29 cellular contexts compared by ENCODE assay signal in genomic region chr2:176161041-176161785, GRCh38. TPM values are rescaled to one million over a fixed set of nuclear protein-coding genes. Genes with fewer than 3 reads are reported as not detected.
DNase-seq lines count a peak whose midpoint lies in the region; ATAC-seq and TF ChIP-seq lines count a peak whose summit lies in the region.
"Had no signal": no experiment of that assay in that cellular context is flagged by ENCODE, and none has a peak within 500 bp of the region (broad histone marks: within the 10 kb centered on the region; RNA-seq: fewer than 3 reads in every experiment).

No MANE protein-coding gene starts in this region.

- 30% methylated on average over 21 of the region's 21 CpGs for WGBS in mesenchymal stem cell

- no peak overlapping the region for H3K14ac ChIP-seq in mesenchymal stem cell (ENCODE audit: low read length in 2 of 2)

- no peak overlapping the region for H2BK12ac ChIP-seq in mesenchymal stem cell (ENCODE audit: low read length in 2 of 2)

- H3K4me3 ChIP-seq in mesenchymal stem cell (ENCODE audit: insufficient read depth in 1 of 2, low read depth in 1 of 2, low read length in 2 of 2) (peak overlapping the region in 1 of 2 experiments; percentile 69), thoracic aorta (peak overlapping the region; percentile 44)
- H3K4me3 ChIP-seq: adrenal gland, BLaER1 had no signal

- H2AFZ ChIP-seq in mesenchymal stem cell (ENCODE audit: low read depth, low read length) = no peak overlapping the region

- no peaks in the 10 kb centered on the region for H3K36me3 ChIP-seq in mesenchymal stem cell (ENCODE audit: control insufficient read depth in 1 of 2, insufficient read depth in 2 of 2, low read depth in 1 of 2, low read length in 2 of 2)
- no peaks in the 10 kb centered on the region for H3K36me3 ChIP-seq in thoracic aorta
- H3K36me3 ChIP-seq: adrenal gland, BLaER1, left ventricle myocardium inferior, tibial nerve had no signal

- CTCF ChIA-PET in activated CD4-positive, alpha-beta T cell treated with anti-CD3 and anti-CD28 coated beads for 36 hours (lab: Charles Lee) = interaction anchor here (0.6 to 2.5 kb wide), 11 partner anchors 13 to 1004 kb away, joined by 3 to 18 read pairs (median 5); partner anchors contain the start of gene HOXD9

- H3K27me3 Mint-ChIP-seq in activated CD4-positive, alpha-beta T cell treated with anti-CD3 and anti-CD28 coated beads, Interleukin-2, amount 10 ng/mL, durations not matched to agents 24 days and 14 days = peaks cover 84% of the 10 kb centered on the region
- H3K27me3 Mint-ChIP-seq in activated CD4-positive, alpha-beta T cell treated with anti-CD3 and anti-CD28 coated beads for 36 hours = peaks cover 76% of the 10 kb centered on the region
- peaks cover 100% of the 10 kb centered on the region for H3K27me3 Mint-ChIP-seq in brain
- H3K27me3 Mint-ChIP-seq in osteocyte (ENCODE audit: unreplicated experiment) = peaks cover 84% of the 10 kb centered on the region

- peaks cover 2% of the 10 kb centered on the region for H3K4me1 Mint-ChIP-seq in activated CD4-positive, alpha-beta T cell treated with anti-CD3 and anti-CD28 coated beads, Interleukin-2, amount 10 ng/mL, durations not matched to agents 24 days and 14 days
- H3K4me1 Mint-ChIP-seq in activated CD4-positive, alpha-beta T cell treated with anti-CD3 and anti-CD28 coated beads for 36 hours = peaks cover 19% of the 10 kb centered on the region
- H3K4me1 Mint-ChIP-seq in brain = peaks cover 34% of the 10 kb centered on the region
- peaks cover 19% of the 10 kb centered on the region for H3K4me1 Mint-ChIP-seq in osteocyte (ENCODE audit: unreplicated experiment)

- no peak overlapping the region for H3K18ac ChIP-seq in mesenchymal stem cell (ENCODE audit: low read depth in 1 of 2, low read length in 2 of 2)

- H3K4me3 Mint-ChIP-seq in activated CD4-positive, alpha-beta T cell treated with anti-CD3 and anti-CD28 coated beads, Interleukin-2, amount 10 ng/mL, durations not matched to agents 24 days and 14 days = no peak overlapping the region
- H3K4me3 Mint-ChIP-seq in activated CD4-positive, alpha-beta T cell treated with anti-CD3 and anti-CD28 coated beads for 36 hours = no peak overlapping the region
- H3K4me3 Mint-ChIP-seq in brain = peak overlapping the region in 3 of 5 experiments; percentile 59 to 74 (median 72)
- H3K4me3 Mint-ChIP-seq in osteocyte (ENCODE audit: unreplicated experiment) = no peak overlapping the region

- no peak overlapping the region for H4K91ac ChIP-seq in mesenchymal stem cell (ENCODE audit: low read length)

- no peak overlapping the region for H2AK5ac ChIP-seq in mesenchymal stem cell (ENCODE audit: low read length, severe bottlenecking)

- H3K4me2 ChIP-seq in mesenchymal stem cell (ENCODE audit: low read length, poor library complexity, severe bottlenecking) = no peak overlapping the region
- H3K4me2 ChIP-seq: BLaER1 had no signal

- no peak overlapping the region for H3K4ac ChIP-seq in mesenchymal stem cell (ENCODE audit: low read depth in 1 of 2, low read length in 2 of 2)

- no peak overlapping the region for H2BK120ac ChIP-seq in mesenchymal stem cell (ENCODE audit: low read depth, low read length)

- H3K79me1 ChIP-seq in mesenchymal stem cell (replicated peaks; ENCODE audit: low read length, poor library complexity, severe bottlenecking) = peaks cover 2% of the 10 kb centered on the region

- H3K27ac ChIP-seq in mesenchymal stem cell (ENCODE audit: low read length, poor library complexity, severe bottlenecking) (no peak overlapping the region), thoracic aorta (no peak overlapping the region)
- H3K27ac ChIP-seq: adrenal gland, BLaER1, HL-60, left ventricle myocardium inferior, tibial nerve had no signal

- peaks cover 5% of the 10 kb centered on the region for H3K36me3 Mint-ChIP-seq in activated CD4-positive, alpha-beta T cell treated with anti-CD3 and anti-CD28 coated beads, Interleukin-2, amount 10 ng/mL, durations not matched to agents 24 days and 14 days (ENCODE audit: low read depth)
- no peaks in the 10 kb centered on the region for H3K36me3 Mint-ChIP-seq in activated CD4-positive, alpha-beta T cell treated with anti-CD3 and anti-CD28 coated beads for 36 hours (ENCODE audit: low read depth)
- peaks cover 17% of the 10 kb centered on the region for H3K36me3 Mint-ChIP-seq in brain
- no peaks in the 10 kb centered on the region for H3K36me3 Mint-ChIP-seq in osteocyte (ENCODE audit: unreplicated experiment)
- H3K36me3 Mint-ChIP-seq: T-cell had no signal

- POLR2A ChIA-PET in activated CD4-positive, alpha-beta T cell treated with anti-CD3 and anti-CD28 coated beads for 36 hours (lab: Charles Lee) = no interaction called here

- DNase-seq in activated CD4-positive, alpha-beta T cell treated with anti-CD3 and anti-CD28 coated beads, Interleukin-2, amount 10 ng/mL, durations not matched to agents 24 days and 14 days = peak; percentile 54
- no peak for DNase-seq in activated CD4-positive, alpha-beta T cell treated with anti-CD3 and anti-CD28 coated beads for 36 hours
- DNase-seq in mesenchymal stem cell (no peak), thoracic aorta (ENCODE audit: low spot score) (no peak), osteocyte (ENCODE audit: extremely low spot score, unreplicated experiment) (no peak), LoVo (ENCODE audit: low spot score) (no peak)
- DNase-seq: activated gamma-delta T cell; Calu3; left ventricle myocardium inferior; NCI-H2081; NK-92 treated with Interleukin-12 subunit alpha and Interleukin-12 subunit beta, amount 100 ng/mL, for 24 hours; SIG-M5; stimulated activated CD4-positive, alpha-beta T cell treated with anti-CD3 and anti-CD28 coated beads, Interleukin-2, amount 100 ng/mL, for 48 hours; stimulated activated naive CD8-positive, alpha-beta T cell treated with anti-CD3 and anti-CD28 coated beads, Interleukin-15, Interleukin-2, amounts not matched to agents 100 U/mL and 50 U/mL, for 24 hours; T-cell had no signal

- H4K8ac ChIP-seq in mesenchymal stem cell (ENCODE audit: low read length) = no peak overlapping the region

- H2BK5ac ChIP-seq in mesenchymal stem cell (ENCODE audit: low read depth, low read length, poor library complexity, severe bottlenecking) = no peak overlapping the region

- no peak overlapping the region for H3K27ac Mint-ChIP-seq in activated CD4-positive, alpha-beta T cell treated with anti-CD3 and anti-CD28 coated beads, Interleukin-2, amount 10 ng/mL, durations not matched to agents 24 days and 14 days
- H3K27ac Mint-ChIP-seq in activated CD4-positive, alpha-beta T cell treated with anti-CD3 and anti-CD28 coated beads for 36 hours = no peak overlapping the region
- peak overlapping the region in 1 of 5 experiments; percentile 50 for H3K27ac Mint-ChIP-seq in brain
- H3K27ac Mint-ChIP-seq in osteocyte (ENCODE audit: unreplicated experiment) = no peak overlapping the region
- H3K27ac Mint-ChIP-seq: progenitor cell of endocrine pancreas, T-cell had no signal

- H3K23ac ChIP-seq in mesenchymal stem cell (ENCODE audit: low read length in 2 of 2) = no peak overlapping the region

- H3K9me3 ChIP-seq in mesenchymal stem cell (ENCODE audit: control insufficient read depth, low read length) = no peaks in the 10 kb centered on the region
- H3K9me3 ChIP-seq in thoracic aorta = no peaks in the 10 kb centered on the region
- H3K9me3 ChIP-seq: adrenal gland, left ventricle myocardium inferior had no signal

- peaks cover 16% of the 10 kb centered on the region for H3K9me3 Mint-ChIP-seq in activated CD4-positive, alpha-beta T cell treated with anti-CD3 and anti-CD28 coated beads, Interleukin-2, amount 10 ng/mL, durations not matched to agents 24 days and 14 days
- no peaks in the 10 kb centered on the region for H3K9me3 Mint-ChIP-seq in activated CD4-positive, alpha-beta T cell treated with anti-CD3 and anti-CD28 coated beads for 36 hours (ENCODE audit: low read depth)
- H3K9me3 Mint-ChIP-seq in brain = peaks cover 0 to 19% (median 7%) of the 10 kb centered on the region in 5 experiments
- peaks cover 3% of the 10 kb centered on the region for H3K9me3 Mint-ChIP-seq in osteocyte (ENCODE audit: unreplicated experiment)

- TF ChIP-seq CTCF in brain (conservative IDR thresholded peaks at IDR 0.05) = no peak
- TF ChIP-seq CTCF in thoracic aorta (IDR thresholded peaks at IDR 0.05) = no peak
- TF ChIP-seq CTCF in osteocyte (IDR thresholded peaks at IDR 0.05) = no peak

- intact Hi-C loops in activated CD4-positive, alpha-beta T cell treated with anti-CD3 and anti-CD28 coated beads, Interleukin-2, amount 10 ng/mL, durations not matched to agents 24 days and 14 days (cut with micrococcal nuclease) = loop anchor here (2.0 to 5.0 kb wide), 3 partner anchors 34 to 1829 kb away; partner anchors contain the start of genes HOXD8 and SP9
- intact Hi-C loops in activated CD4-positive, alpha-beta T cell treated with anti-CD3 and anti-CD28 coated beads for 36 hours (cut with DNase I, micrococcal nuclease) = loop anchor here (2.0 to 5.0 kb wide), 3 partner anchors 34 to 74 kb away; partner anchors contain the start of gene HOXD8 (in 2 of the 2)

- ATAC-seq in activated CD4-positive, alpha-beta T cell treated with anti-CD3 and anti-CD28 coated beads for 36 hours = no peak
- ATAC-seq in thoracic aorta (ENCODE audit: insufficient number of reproducible peaks, low FRiP score, low read depth) (no peak), HG02973 (IDR thresholded peaks at IDR 0.05; ENCODE audit: unreplicated experiment) (no peak)
- ATAC-seq: Panc1; stimulated activated naive CD8-positive, alpha-beta T cell treated with anti-CD3 and anti-CD28 coated beads, Interleukin-15, Interleukin-2, amounts not matched to agents 100 U/mL and 50 U/mL, for 24 hours; T-cell had no signal

- H3K9ac ChIP-seq in mesenchymal stem cell (ENCODE audit: low read length) = peak overlapping the region; percentile 78
- H3K9ac ChIP-seq: BLaER1 had no signal

- H2BK15ac ChIP-seq in mesenchymal stem cell (ENCODE audit: low read depth, poor library complexity, severe bottlenecking) = no peak overlapping the region

- peaks cover 35% of the 10 kb centered on the region for H3K4me1 ChIP-seq in mesenchymal stem cell (ENCODE audit: control insufficient read depth, insufficient read depth, low read depth, low read length)
- peaks cover 3 to 30% of the 10 kb centered on the region in 2 donors for H3K4me1 ChIP-seq in thoracic aorta (ENCODE audit: control insufficient read depth in 1 of 2, low read depth in 2 of 2)
- H3K4me1 ChIP-seq: adrenal gland, BLaER1 had no signal

- H3K27me3 ChIP-seq in mesenchymal stem cell (ENCODE audit: control insufficient read depth in 1 of 2, insufficient read depth in 1 of 2, low read length in 2 of 2) (peaks cover 0 to 100% of the 10 kb centered on the region in 2 experiments), thoracic aorta (replicated peaks; ENCODE audit: insufficient read depth) (no peaks in the 10 kb centered on the region)
- H3K27me3 ChIP-seq: adrenal gland had no signal

RNA-seq across cellular contexts. Expression of gene HOXD3, which starts 4.1 kb away (rescaled TPM):
- total RNA-seq in activated CD4-positive, alpha-beta T cell treated with anti-CD3 and anti-CD28 coated beads, Interleukin-2, amount 10 ng/mL, durations not matched to agents 24 days and 14 days = not detected in 2 replicates
- total RNA-seq in activated CD4-positive, alpha-beta T cell treated with anti-CD3 and anti-CD28 coated beads for 36 hours = not detected
- 1.2 TPM for polyA plus RNA-seq in brain (ENCODE audit: insufficient read depth, low read depth, low replicate concordance)
- not detected for polyA plus RNA-seq in mesenchymal stem cell (2013, experiment 1 of 2)
- polyA plus RNA-seq in mesenchymal stem cell (2013, experiment 2 of 2) = not detected
- 1 to 10 TPM; 1.2 to 3.9 TPM for total RNA-seq in thoracic aorta
- not detected in 2 replicates for total RNA-seq in osteocyte
- total RNA-seq: Calu3, left ventricle myocardium inferior, mononuclear cell, NCI-H460, progenitor cell of endocrine pancreas had no signal
- polyA plus RNA-seq: neural cell had no signal

RNA-seq across cellular contexts. Expression of gene HOXD4, which starts 9.9 kb away (rescaled TPM):
- total RNA-seq in activated CD4-positive, alpha-beta T cell treated with anti-CD3 and anti-CD28 coated beads, Interleukin-2, amount 10 ng/mL, durations not matched to agents 24 days and 14 days = not detected in 2 replicates
- not detected for total RNA-seq in activated CD4-positive, alpha-beta T cell treated with anti-CD3 and anti-CD28 coated beads for 36 hours
- polyA plus RNA-seq in brain (ENCODE audit: insufficient read depth, low read depth, low replicate concordance) = not detected
- polyA plus RNA-seq in mesenchymal stem cell (2013, experiment 1 of 2) = 0.07 TPM
- polyA plus RNA-seq in mesenchymal stem cell (2013, experiment 2 of 2) = not detected
- total RNA-seq in thoracic aorta = 1 to 10 TPM; 4.8 to 9.3 TPM
- not detected in 2 replicates for total RNA-seq in osteocyte
- total RNA-seq: Calu3, H4, left ventricle myocardium inferior, NCI-H460, progenitor cell of endocrine pancreas, T-cell had no signal
- polyA plus RNA-seq: neural cell had no signal

RNA-seq across cellular contexts. Expression of gene HOXD1, which starts 27.3 kb away (rescaled TPM):
- total RNA-seq in activated CD4-positive, alpha-beta T cell treated with anti-CD3 and anti-CD28 coated beads, Interleukin-2, amount 10 ng/mL, durations not matched to agents 24 days and 14 days = not detected in 2 replicates
- total RNA-seq in activated CD4-positive, alpha-beta T cell treated with anti-CD3 and anti-CD28 coated beads for 36 hours = not detected
- polyA plus RNA-seq in brain (ENCODE audit: insufficient read depth, low read depth, low replicate concordance) = 2.1 TPM
- not detected for polyA plus RNA-seq in mesenchymal stem cell (2013, experiment 1 of 2)
- polyA plus RNA-seq in mesenchymal stem cell (2013, experiment 2 of 2) = not detected
- total RNA-seq in thoracic aorta (under 1 TPM in 1 of 2 donors, not detected in 1; 0.71 TPM), osteocyte (not detected in 2 replicates)
- total RNA-seq: A172, Calu3, H4, left ventricle myocardium inferior, M059J, mononuclear cell, NCI-H460, progenitor cell of endocrine pancreas, T-cell had no signal
- polyA plus RNA-seq: neural cell had no signal

RNA-seq across cellular contexts. Expression of gene HOXD8, which starts 31.7 kb away (rescaled TPM):
- not detected in 2 replicates for total RNA-seq in activated CD4-positive, alpha-beta T cell treated with anti-CD3 and anti-CD28 coated beads, Interleukin-2, amount 10 ng/mL, durations not matched to agents 24 days and 14 days
- not detected for total RNA-seq in activated CD4-positive, alpha-beta T cell treated with anti-CD3 and anti-CD28 coated beads for 36 hours
- 10.0 TPM for polyA plus RNA-seq in brain (ENCODE audit: insufficient read depth, low read depth, low replicate concordance)
- 0.11 TPM for polyA plus RNA-seq in mesenchymal stem cell (2013, experiment 1 of 2)
- 0.19 TPM for polyA plus RNA-seq in mesenchymal stem cell (2013, experiment 2 of 2)
- 10 to 100 TPM in 1 of 2 donors, 1 to 10 TPM in 1; 3.9 to 11.2 TPM for total RNA-seq in thoracic aorta
- total RNA-seq in osteocyte = not detected in 2 replicates
- total RNA-seq: Calu3, H4, mononuclear cell, progenitor cell of endocrine pancreas, T-cell had no signal
- polyA plus RNA-seq: neural cell had no signal

RNA-seq across cellular contexts. Expression of gene HOXD9, which starts 38.7 kb away (rescaled TPM):
- not detected in 2 replicates for total RNA-seq in activated CD4-positive, alpha-beta T cell treated with anti-CD3 and anti-CD28 coated beads, Interleukin-2, amount 10 ng/mL, durations not matched to agents 24 days and 14 days
- not detected for total RNA-seq in activated CD4-positive, alpha-beta T cell treated with anti-CD3 and anti-CD28 coated beads for 36 hours
- 8.9 TPM for polyA plus RNA-seq in brain (ENCODE audit: insufficient read depth, low read depth, low replicate concordance)
- not detected for polyA plus RNA-seq in mesenchymal stem cell (2013, experiment 1 of 2)
- not detected for polyA plus RNA-seq in mesenchymal stem cell (2013, experiment 2 of 2)
- 1 to 10 TPM in 1 of 2 donors, not detected in 1; 1.4 TPM for total RNA-seq in thoracic aorta
- not detected in 2 replicates for total RNA-seq in osteocyte
- total RNA-seq: Calu3, mononuclear cell, NCI-H460, progenitor cell of endocrine pancreas had no signal
- polyA plus RNA-seq: neural cell had no signal

Comparison
In these comparisons a context has a peak if more than half of its experiments do, and no peak if none do; other contexts are left out.
1. H3K4me3 Mint-ChIP-seq: peak in brain (3 of 5); none in activated CD4-positive, alpha-beta T cell treated with anti-CD3 and anti-CD28 coated beads, Interleukin-2, amount 10 ng/mL, durations not matched to agents 24 days and 14 days (single experiment), activated CD4-positive, alpha-beta T cell treated with anti-CD3 and anti-CD28 coated beads for 36 hours (single experiment) and osteocyte (single experiment).